Comparison of ENCODE assay signal across 21 cellular contexts in genomic region chr17:30886187-30886586, GRCh38.
"Had no signal": no experiment of that assay in that cellular context is flagged by ENCODE, and none has a peak within 500 bp of the region (broad histone marks: within the 10 kb centered on the region; RNA-seq: fewer than 3 reads in every experiment).

No MANE protein-coding gene starts in this region.

- H3K36me3 ChIP-seq: colonic mucosa, gastrocnemius medialis had no signal

- H3K27ac ChIP-seq: colonic mucosa, esophagus muscularis mucosa, foreskin keratinocyte, gastrocnemius medialis, heart right ventricle, left lung, lower lobe of right lung had no signal

- H3K9me3 ChIP-seq: colonic mucosa, esophagus muscularis mucosa, gastrocnemius medialis, heart right ventricle, left lung, lower lobe of right lung, mucosa of descending colon had no signal

- H3K4me1 ChIP-seq: colonic mucosa, esophagus muscularis mucosa, foreskin keratinocyte, gastrocnemius medialis, heart right ventricle, left lung, lower lobe of right lung had no signal

- ATAC-seq: effector memory CD8-positive, alpha-beta T cell; foreskin keratinocyte; gastrocnemius medialis; heart right ventricle; left cardiac atrium; left lung; left ventricle myocardium superior; lower lobe of right lung; mucosa of descending colon had no signal

- H3K4me3 ChIP-seq: colonic mucosa, esophagus muscularis mucosa, gastrocnemius medialis, heart right ventricle, left lung, lower lobe of right lung, mucosa of descending colon had no signal

- FAIRE-seq: endothelial cell of umbilical vein, islet of Langerhans, keratinocyte had no signal

- DNase-seq: colonic mucosa; cortex of kidney; effector CD8-positive, alpha-beta T cell; effector memory CD8-positive, alpha-beta T cell; foreskin keratinocyte; gastrocnemius medialis; glutamatergic neuron; head of caudate nucleus; heart right ventricle; hippocampal formation; left cardiac atrium; left lung; left ventricle myocardium superior; lower lobe of right lung; mesenchymal stem cell; mucosa of descending colon; naive B cell had no signal
